Comparison of ENCODE assay signal across 34 cellular contexts in genomic region chr7:157618823-157619606, GRCh38.
"Had no signal": no experiment of that assay in that cellular context is flagged by ENCODE, and none has a peak within 500 bp of the region (broad histone marks: within the 10 kb centered on the region; RNA-seq: fewer than 3 reads in every experiment).

No MANE protein-coding gene starts in this region.

- H3K36me3 Mint-ChIP-seq: activated naive CD8-positive, alpha-beta T cell had no signal

- H3K4me3 ChIP-seq: ascending aorta, breast epithelium, cardiac muscle cell, colonic mucosa, esophagus squamous epithelium, gastroesophageal sphincter had no signal

- H3K27ac ChIP-seq: ascending aorta, breast epithelium, cardiac muscle cell, colonic mucosa, epithelial cell of prostate, esophagus squamous epithelium, gastroesophageal sphincter, WERI-Rb-1 had no signal

- H3K27ac Mint-ChIP-seq: activated B cell treated with CpG ODN at 0.5 μM for 24 hours; activated CD8-positive, alpha-beta T cell treated with anti-CD3 and anti-CD28 coated beads for 36 hours; activated T-cell treated with anti-CD3 and anti-CD28 coated beads, Interleukin-2, amount 50 U/mL, for 24 hours; activated T-cell treated with anti-CD3 and anti-CD28 coated beads, Interleukin-2, amount 50 U/mL, for 72 hours; T-helper 17 cell; T-helper 2 cell treated with Interferon-gamma antibody and Interleukin-4, amounts not matched to agents 5 μg/mL and 100 μg/mL, for 36 hours had no signal

- H3K9me3 Mint-ChIP-seq: activated B cell treated with CpG ODN at 0.5 μM for 24 hours; activated CD8-positive, alpha-beta T cell treated with anti-CD3 and anti-CD28 coated beads for 36 hours; activated T-cell treated with anti-CD3 and anti-CD28 coated beads, Interleukin-2, amount 50 U/mL, for 24 hours; activated T-cell treated with anti-CD3 and anti-CD28 coated beads, Interleukin-2, amount 50 U/mL, for 72 hours; T-helper 2 cell treated with Interferon-gamma antibody and Interleukin-4, amounts not matched to agents 5 μg/mL and 100 μg/mL, for 36 hours had no signal

- H3K9me3 ChIP-seq: ascending aorta, breast epithelium, colonic mucosa, esophagus squamous epithelium, gastroesophageal sphincter had no signal

- H3K36me3 ChIP-seq: ascending aorta, breast epithelium, cardiac muscle cell, colonic mucosa, esophagus squamous epithelium, gastroesophageal sphincter, WERI-Rb-1 had no signal

- ATAC-seq: activated CD4-positive, CD25-positive, alpha-beta regulatory T cell treated with anti-CD3 and anti-CD28 coated beads, Interleukin-2, amount 50 U/mL, for 24 hours; activated CD8-positive, alpha-beta T cell treated with anti-CD3 and anti-CD28 coated beads for 36 hours; activated T-cell treated with anti-CD3 and anti-CD28 coated beads, Interleukin-2, amount 50 U/mL, for 72 hours; gastroesophageal sphincter; T-helper 17 cell had no signal

- H3K27me3 ChIP-seq: ascending aorta, cardiac muscle cell, colonic mucosa, esophagus squamous epithelium had no signal

- H3K4me1 Mint-ChIP-seq: activated B cell treated with CpG ODN at 0.5 μM for 24 hours had no signal

- H3K4me1 ChIP-seq: ascending aorta, breast epithelium, colonic mucosa, gastroesophageal sphincter had no signal

- FAIRE-seq: endometrium, endothelial cell of umbilical vein had no signal

- H3K27me3 Mint-ChIP-seq: activated CD8-positive, alpha-beta T cell treated with anti-CD3 and anti-CD28 coated beads for 36 hours; activated naive CD8-positive, alpha-beta T cell; T-helper 17 cell had no signal

- H3K4me3 Mint-ChIP-seq: activated B cell treated with CpG ODN at 0.5 μM for 24 hours; activated CD8-positive, alpha-beta T cell treated with anti-CD3 and anti-CD28 coated beads for 36 hours; activated naive CD8-positive, alpha-beta T cell; activated T-cell treated with anti-CD3 and anti-CD28 coated beads, Interleukin-2, amount 50 U/mL, for 24 hours; activated T-cell treated with anti-CD3 and anti-CD28 coated beads, Interleukin-2, amount 50 U/mL, for 72 hours; brain; T-helper 17 cell; T-helper 2 cell treated with Interferon-gamma antibody and Interleukin-4, amounts not matched to agents 5 μg/mL and 100 μg/mL, for 36 hours had no signal

- DNase-seq: activated B cell treated with CpG ODN at 0.5 μM for 24 hours; activated CD4-positive, alpha-beta T cell treated with anti-CD3 and anti-CD28 coated beads for 48 hours; activated CD4-positive, alpha-beta T cell treated with anti-CD3 and anti-CD28 coated beads, Interleukin-2, amount 50 U/mL, for 1 hour; activated CD4-positive, alpha-beta T cell treated with anti-CD3 and anti-CD28 coated beads, Interleukin-2, amount 50 U/mL, for 48 hours; activated CD8-positive, alpha-beta memory T cell treated with anti-CD3 and anti-CD28 coated beads for 24 hours; activated CD8-positive, alpha-beta memory T cell treated with anti-CD3 and anti-CD28 coated beads, Interleukin-2, amount 50 U/mL, for 48 hours; activated CD8-positive, alpha-beta T cell treated with anti-CD3 and anti-CD28 coated beads for 36 hours; activated gamma-delta T cell; activated naive CD4-positive, alpha-beta T cell; activated naive CD4-positive, alpha-beta T cell treated with anti-CD3 and anti-CD28 coated beads, Interleukin-2, amount 50 U/mL, for 16 hours; activated T-cell treated with anti-CD3 and anti-CD28 coated beads for 4 hours; activated T-cell treated with anti-CD3 and anti-CD28 coated beads, Interleukin-2, amount 50 U/mL, for 24 hours; activated T-cell treated with anti-CD3 and anti-CD28 coated beads, Interleukin-2, amount 50 U/mL, for 72 hours; central memory CD4-positive, alpha-beta T cell; cerebellar nuclear complex; colonic mucosa; effector CD8-positive, alpha-beta T cell; esophagus squamous epithelium; foreskin melanocyte; T-helper 1 cell; T-helper 17 cell; T1000; WERI-Rb-1 had no signal
